21 cellular contexts compared by ENCODE assay signal in the genomic region with DNA sequence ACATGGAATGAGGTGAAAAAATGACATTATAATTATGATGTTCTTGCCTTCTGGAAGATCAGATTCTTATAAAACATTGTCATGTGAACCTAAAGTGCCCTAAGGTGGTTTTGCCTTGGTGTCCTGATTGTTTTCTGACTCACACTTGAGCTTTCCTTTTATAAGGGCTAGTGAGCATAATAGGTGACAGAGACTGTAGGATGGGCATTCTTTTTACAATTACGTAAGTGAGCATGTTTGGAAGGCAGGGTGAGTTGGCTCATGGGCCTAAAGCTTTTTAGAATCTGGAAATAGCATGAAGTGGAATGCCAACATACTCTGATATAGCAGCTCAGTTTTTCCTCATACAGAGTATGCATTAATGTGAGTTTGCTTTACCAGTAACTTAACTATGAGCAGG. TPM values are rescaled to one million over a fixed set of nuclear protein-coding genes. Genes with fewer than 3 reads are reported as not detected.
DNase-seq lines count a peak whose midpoint lies in the region; ATAC-seq, FAIRE-seq and TF ChIP-seq lines count a peak whose summit lies in the region.
"Had no signal": no experiment of that assay in that cellular context is flagged by ENCODE, and none has a peak within 500 bp of the region (broad histone marks: within the 10 kb centered on the region; RNA-seq: fewer than 3 reads in every experiment).

No MANE protein-coding gene starts in this region.

- no peaks in the 10 kb centered on the region for H3K9me3 ChIP-seq in A673 (ENCODE audit: low read depth, low read length, poor library complexity, severe bottlenecking)
- H3K9me3 ChIP-seq: gastrocnemius medialis, HAP-1, left lung, stomach, upper lobe of left lung had no signal

- no TSS peak for BruUV-seq in A673 (replicated peaks; lab: Mats Ljungman, UMichigan)

- H3K36me3 ChIP-seq in bronchial epithelial cell (ENCODE audit: control insufficient read depth, insufficient read depth, low read length) (no peaks in the 10 kb centered on the region), A673 (ENCODE audit: insufficient read depth, low read length, poor library complexity, severe bottlenecking) (no peaks in the 10 kb centered on the region)
- H3K36me3 ChIP-seq: gastrocnemius medialis, HAP-1, left lung had no signal

- no peak overlapping the region for H3K4me3 ChIP-seq in AG10803 (ENCODE audit: low read length)
- H3K4me3 ChIP-seq in bronchial epithelial cell (ENCODE audit: low read depth, low read length), result no peak overlapping the region
- no peak overlapping the region for H3K4me3 ChIP-seq in A673 (ENCODE audit: low read depth, low read length, poor library complexity, severe bottlenecking)
- H3K4me3 ChIP-seq: gastrocnemius medialis, HAP-1, left lung, stomach, upper lobe of left lung had no signal

- no peak overlapping the region for H3K27ac ChIP-seq in A673 (ENCODE audit: low read depth, low read length, poor library complexity, severe bottlenecking)
- H3K27ac ChIP-seq: gastrocnemius medialis, left lung, stomach, upper lobe of left lung had no signal

- TF ChIP-seq CTCF in AG10803 (conservative IDR thresholded peaks at IDR 0.05; ENCODE audit: low read length) (no peak), bronchial epithelial cell (IDR thresholded peaks at IDR 0.05; ENCODE audit: insufficient read depth, low read length, severe bottlenecking) (no peak), A673 (conservative IDR thresholded peaks at IDR 0.05; ENCODE audit: low read depth, low read length) (no peak)

- no peaks in the 10 kb centered on the region for H3K27me3 ChIP-seq in bronchial epithelial cell (ENCODE audit: control insufficient read depth, insufficient read depth, low read length)
- no peaks in the 10 kb centered on the region for H3K27me3 ChIP-seq in A673 (replicated peaks; ENCODE audit: insufficient read depth, low read depth, low read length, poor library complexity)
- H3K27me3 ChIP-seq: gastrocnemius medialis, left lung, stomach, upper lobe of left lung had no signal

- intact Hi-C loops in left ventricle myocardium superior (cut with micrococcal nuclease) (loop anchor here (5.0 kb wide), 1 partner anchor 41 kb away; a partner anchor contains a TSS), A673 (cut with micrococcal nuclease; ENCODE audit: unreplicated experiment) (no loop called here)

- POLR2A ChIA-PET in A673 (lab: Charles Lee; ENCODE audit: low non-redundant PET), result no interaction called here

- no peaks in the 10 kb centered on the region for H3K4me1 ChIP-seq in A673 (ENCODE audit: insufficient read depth, low read length, poor library complexity, severe bottlenecking)
- H3K4me1 ChIP-seq: left lung, upper lobe of left lung had no signal

- peak; percentile 96 for ATAC-seq in left ventricle myocardium superior
- ATAC-seq in stimulated activated naive CD8-positive, alpha-beta T cell treated with anti-CD3 and anti-CD28 coated beads, Interleukin-15, Interleukin-2, amounts not matched to agents 100 U/mL and 50 U/mL, for 24 hours, result no peak
- ATAC-seq: left lung, Panc1 had no signal

- no peak for FAIRE-seq in bronchial epithelial cell (lab: Jason Lieb, UNC)

- DNase-seq in AG10803 (ENCODE audit: low read depth) (peak; percentile 51), HT1080 (ENCODE audit: low read depth) (peak; percentile 43), bronchial epithelial cell (ENCODE audit: low read depth) (peak; percentile 79), left ventricle myocardium superior (no peak), NCI-H2081 (lab: John Stamatoyannopoulos, UW) (no peak), A673 (ENCODE audit: low spot score) (no peak)
- DNase-seq in stimulated activated naive CD8-positive, alpha-beta T cell treated with anti-CD3 and anti-CD28 coated beads, Interleukin-15, Interleukin-2, amounts not matched to agents 100 U/mL and 50 U/mL, for 24 hours, result no peak
- no peak for DNase-seq in activated CD4-positive, alpha-beta T cell treated with anti-CD3 and anti-CD28 coated beads, Interleukin-2, amount 50 U/mL, for 48 hours
- DNase-seq: activated CD4-positive, alpha-beta T cell treated with anti-CD3 and anti-CD28 coated beads, Interleukin-2, amount 10 ng/mL, durations not matched to agents 24 days and 14 days; activated CD8-positive, alpha-beta memory T cell treated with anti-CD3 and anti-CD28 coated beads, Interleukin-2, amount 50 U/mL, for 4 hours; activated gamma-delta T cell treated with Interleukin-2 at 50 U/mL for 16 hours; gastrocnemius medialis; Karpas-422; left lung; NCI-H1092 treated with DMSO at 0.1 percent for 48 hours; NCI-H2171; NCI-H774; stomach; upper lobe of left lung had no signal

- CTCF ChIA-PET in A673 (lab: Charles Lee), result no interaction called here

RNA-seq across cellular contexts. Expression of a gene that starts 41.2 kb away (rescaled TPM):
- total RNA-seq in HT1080 (2014; rRNA removed; shearing (Covaris generic)), result 10.9 and 12.4 TPM in 2 replicates
- polyA plus RNA-seq in HT1080 (2015; cell fraction: cytosol; rRNA removed), result 4.7 and 5.0 TPM in 2 replicates
- 15.3 and 16.2 TPM in 2 replicates for polyA plus RNA-seq in HT1080 (2015; cell fraction: nucleus; rRNA removed)
- 13.4 and 17.7 TPM in 2 replicates for total RNA-seq in bronchial epithelial cell
- 20.4 TPM for total RNA-seq in left ventricle myocardium superior
- 8.6 and 8.7 TPM in 2 replicates for total RNA-seq in A673 (2021)

Comparison
In these comparisons a context has a peak if more than half of its experiments do, and no peak if none do; other contexts are left out.
1. DNase-seq: peak in AG10803 (single experiment), HT1080 (single experiment) and bronchial epithelial cell (single experiment); none in left ventricle myocardium superior (single experiment), NCI-H2081 (0 of 2), stimulated activated naive CD8-positive, alpha-beta T cell treated with anti-CD3 and anti-CD28 coated beads, Interleukin-15, Interleukin-2, amounts not matched to agents 100 U/mL and 50 U/mL, for 24 hours (single experiment), activated CD4-positive, alpha-beta T cell treated with anti-CD3 and anti-CD28 coated beads, Interleukin-2, amount 50 U/mL, for 48 hours (0 of 2) and A673 (single experiment).